ENCODE assay signal across 15 cellular contexts in genomic region chr1:16326833-16327404, GRCh38. TPM values are rescaled to one million over a fixed set of nuclear protein-coding genes. Genes with fewer than 3 reads are reported as not detected.
DNase-seq lines count a peak whose midpoint lies in the region; ATAC-seq, FAIRE-seq and TF ChIP-seq lines count a peak whose summit lies in the region.
"Had no signal": no experiment of that assay in that cellular context is flagged by ENCODE, and none has a peak within 500 bp of the region (broad histone marks: within the 10 kb centered on the region; RNA-seq: fewer than 3 reads in every experiment).

No MANE protein-coding gene starts in this region.

- H3K27ac Mint-ChIP-seq in CD8-positive, alpha-beta T cell, result peak overlapping the region; percentile 56
- no peak overlapping the region for H3K27ac Mint-ChIP-seq in activated CD4-positive, alpha-beta T cell treated with anti-CD3 and anti-CD28 coated beads for 36 hours
- H3K27ac Mint-ChIP-seq: activated T-helper 2 cell treated with anti-CD3 and anti-CD28 coated beads, Interferon-gamma antibody, Interleukin-2, Interleukin-4, amounts not matched to agents 10 μg/mL and 5 μg/mL and 100 μg/mL, durations not matched to agents 14 hours and 24 hours and 36 hours had no signal

- no peaks in the 10 kb centered on the region for H3K27me3 Mint-ChIP-seq in CD8-positive, alpha-beta T cell (ENCODE audit: low read depth)
- H3K27me3 Mint-ChIP-seq in activated CD4-positive, alpha-beta T cell treated with anti-CD3 and anti-CD28 coated beads for 36 hours, result no peaks in the 10 kb centered on the region

- intact Hi-C loops in CD8-positive, alpha-beta T cell (cut with DNase I, micrococcal nuclease), result no loop called here
- intact Hi-C loops in Panc1 (cut with micrococcal nuclease; ENCODE audit: unreplicated experiment) (no loop called here), esophagus muscularis mucosa (cut with DNase I) (no loop called here)
- intact Hi-C loops in activated CD4-positive, alpha-beta T cell treated with anti-CD3 and anti-CD28 coated beads for 36 hours (cut with DNase I, micrococcal nuclease), result no loop called here

- no peak overlapping the region for H3K27ac ChIP-seq in CD8-positive, alpha-beta T cell (ENCODE audit: low read depth, low read length)
- no peak overlapping the region for H3K27ac ChIP-seq in Panc1 (ENCODE audit: low read length)
- no peak overlapping the region for H3K27ac ChIP-seq in esophagus muscularis mucosa (replicated peaks in 1 of 4)

- WGBS in esophagus muscularis mucosa, result 87% methylated on average over 5 of the region's 5 CpGs

- H3K4me3 Mint-ChIP-seq in CD8-positive, alpha-beta T cell, result no peak overlapping the region
- H3K4me3 Mint-ChIP-seq in activated CD4-positive, alpha-beta T cell treated with anti-CD3 and anti-CD28 coated beads for 36 hours, result no peak overlapping the region

- no peaks in the 10 kb centered on the region for H3K9me3 Mint-ChIP-seq in CD8-positive, alpha-beta T cell
- H3K9me3 Mint-ChIP-seq in activated CD4-positive, alpha-beta T cell treated with anti-CD3 and anti-CD28 coated beads for 36 hours (ENCODE audit: low read depth), result no peaks in the 10 kb centered on the region
- H3K9me3 Mint-ChIP-seq: activated T-helper 2 cell treated with anti-CD3 and anti-CD28 coated beads, Interferon-gamma antibody, Interleukin-2, Interleukin-4, amounts not matched to agents 10 μg/mL and 5 μg/mL and 100 μg/mL, durations not matched to agents 14 hours and 24 hours and 36 hours had no signal

- peak; percentile 51 for FAIRE-seq in GM12891 (lab: Jason Lieb, UNC)
- FAIRE-seq: urothelium cell line had no signal

- no peaks in the 10 kb centered on the region for H3K36me3 ChIP-seq in CD8-positive, alpha-beta T cell (ENCODE audit: insufficient read depth, low read length)
- H3K36me3 ChIP-seq in Panc1 (ENCODE audit: control insufficient read depth, insufficient read depth, low read length) (no peaks in the 10 kb centered on the region), esophagus muscularis mucosa (peaks cover 0 to 8% (median 3%) of the 10 kb centered on the region in 4 donors)

- POLR2A ChIA-PET in CD8-positive, alpha-beta T cell (lab: Charles Lee), result no interaction called here
- POLR2A ChIA-PET in Panc1 (lab: Charles Lee), result interaction anchor here (0.6 kb wide), 1 partner anchor 10 kb away, joined by 3 read pairs; no protein-coding TSS in a partner anchor
- POLR2A ChIA-PET in activated CD4-positive, alpha-beta T cell treated with anti-CD3 and anti-CD28 coated beads for 36 hours (lab: Charles Lee), result interaction anchor here (0.8 kb wide), 1 partner anchor 32 kb away, joined by 3 read pairs; no protein-coding TSS in a partner anchor

- peaks cover 25% of the 10 kb centered on the region for H3K4me1 Mint-ChIP-seq in CD8-positive, alpha-beta T cell (ENCODE audit: low read depth)
- H3K4me1 Mint-ChIP-seq in activated CD4-positive, alpha-beta T cell treated with anti-CD3 and anti-CD28 coated beads for 36 hours, result peaks cover 5% of the 10 kb centered on the region

- BruUV-seq in Panc1 (replicated peaks; lab: Mats Ljungman, UMichigan), result TSS peak; percentile 25

- no peaks in the 10 kb centered on the region for H3K27me3 ChIP-seq in CD8-positive, alpha-beta T cell (ENCODE audit: insufficient read depth, low read length)
- H3K27me3 ChIP-seq in Panc1 (ENCODE audit: control insufficient read depth, insufficient read depth, low read length) (no peaks in the 10 kb centered on the region), esophagus muscularis mucosa (no peaks in the 10 kb centered on the region)

- in situ Hi-C loops in Panc1 (cut with HindIII; ENCODE audit: low pct_unique_long_range_greater_than_20kb, low sequenced_read_pairs), result no loop called here

- no peaks in the 10 kb centered on the region for H3K9me3 ChIP-seq in CD8-positive, alpha-beta T cell (ENCODE audit: low read length)
- H3K9me3 ChIP-seq in Panc1 (ENCODE audit: control insufficient read depth, insufficient read depth, low read depth, low read length) (no peaks in the 10 kb centered on the region), esophagus muscularis mucosa (no peaks in the 10 kb centered on the region)

- DNase-seq in CD8-positive, alpha-beta T cell, result no peak
- DNase-seq in GM12891 (ENCODE audit: insufficient read length, low spot score) (no peak), Panc1 (ENCODE audit: low read depth, low spot score) (no peak), kidney tubule cell (ENCODE audit: low spot score) (peak; percentile 13), NCI-H2081 (lab: John Stamatoyannopoulos, UW) (no peak), esophagus muscularis mucosa (ENCODE audit: extremely low spot score) (no peak)
- no peak for DNase-seq in activated CD4-positive, alpha-beta T cell treated with anti-CD3 and anti-CD28 coated beads for 36 hours
- DNase-seq: amygdala; cerebellar nuclear complex; effector memory CD4-positive, alpha-beta T cell; Right ventricle myocardium superior; stimulated activated CD4-positive, alpha-beta T cell treated with anti-CD3 and anti-CD28 coated beads, Interleukin-1b, Interleukin-23, amount 100 ng/mL, for 48 hours; T-helper 1 cell had no signal

- no peak for ATAC-seq in CD8-positive, alpha-beta T cell
- ATAC-seq in Panc1, result no peak
- ATAC-seq in activated CD4-positive, alpha-beta T cell treated with anti-CD3 and anti-CD28 coated beads for 36 hours, result no peak

- TF ChIP-seq POLR2A in GM12891 (IDR thresholded peaks at IDR 0.05; ENCODE audit: low read depth, low read length) (no peak), esophagus muscularis mucosa (IDR thresholded peaks at IDR 0.05; ENCODE audit: low read depth) (no peak)

- CTCF ChIA-PET in CD8-positive, alpha-beta T cell (lab: Charles Lee), result interaction anchor here (1.4 kb wide), 1 partner anchor 26 kb away, joined by 3 read pairs; no protein-coding TSS in a partner anchor
- CTCF ChIA-PET in Panc1 (lab: Charles Lee), result no interaction called here
- CTCF ChIA-PET in activated CD4-positive, alpha-beta T cell treated with anti-CD3 and anti-CD28 coated beads for 36 hours (lab: Charles Lee), result no interaction called here

- no peak for TF ChIP-seq CTCF in CD8-positive, alpha-beta T cell (IDR thresholded peaks at IDR 0.05)
- TF ChIP-seq CTCF in Panc1 (IDR thresholded peaks at IDR 0.05) (no peak), esophagus muscularis mucosa (IDR thresholded peaks at IDR 0.05) (no peak)

- no peaks in the 10 kb centered on the region for H3K4me1 ChIP-seq in CD8-positive, alpha-beta T cell (ENCODE audit: insufficient read depth, low read length)
- H3K4me1 ChIP-seq in Panc1 (ENCODE audit: control insufficient read depth, insufficient read depth, low read length) (peaks cover 3% of the 10 kb centered on the region; the same call in 1 of the 2 replicates), esophagus muscularis mucosa (peaks cover 10 to 47% (median 30%) of the 10 kb centered on the region in 4 donors)

- H3K36me3 Mint-ChIP-seq in CD8-positive, alpha-beta T cell, result peaks cover 21% of the 10 kb centered on the region
- H3K36me3 Mint-ChIP-seq in activated CD4-positive, alpha-beta T cell treated with anti-CD3 and anti-CD28 coated beads for 36 hours (ENCODE audit: low read depth), result peaks cover 5% of the 10 kb centered on the region

- no peak for TF ChIP-seq EP300 in esophagus muscularis mucosa (IDR thresholded peaks at IDR 0.05)

- H3K4me3 ChIP-seq in CD8-positive, alpha-beta T cell (ENCODE audit: low read depth, low read length), result no peak overlapping the region
- no peak overlapping the region for H3K4me3 ChIP-seq in Panc1 (ENCODE audit: low read depth in 2 of 2, low read length in 2 of 2)
- H3K4me3 ChIP-seq in esophagus muscularis mucosa, result no peak overlapping the region

TF ChIP-seq in GM12891, 5 proteins besides CTCF, POLR2A, EP300 and RAD21:
- TF ChIP-seq POLR2AphosphoS5 (IDR thresholded peaks at IDR 0.05; ENCODE audit: low read depth, low read length) (no peak), PAX5 (IDR thresholded peaks at IDR 0.05; ENCODE audit: insufficient read depth, low read length, severe bottlenecking) (no peak), SPI1 (IDR thresholded peaks at IDR 0.05; ENCODE audit: low read depth, low read length) (no peak), TAF1 (IDR thresholded peaks at IDR 0.05; ENCODE audit: low read depth, low read length) (no peak), POU2F2 (IDR thresholded peaks at IDR 0.05; ENCODE audit: low read depth, low read length) (no peak)

RNA-seq across cellular contexts. Expression of gene FBXO42, which starts 25.4 kb away (rescaled TPM):
- 10 to 100 TPM; 18.0 to 18.2 TPM for total RNA-seq in CD8-positive, alpha-beta T cell
- polyA plus RNA-seq in GM12891 (2012; ENCODE audit: low read depth, missing spikeins), result 12.0 TPM
- total RNA-seq in Panc1 (2021; ENCODE audit: unreplicated experiment) (25.7 TPM), esophagus muscularis mucosa (10 to 100 TPM; 22.0 to 52.6 (median 35.3) TPM)
- 14.2 TPM for polyA plus RNA-seq in Panc1 (2012; ENCODE audit: insufficient read length)
- total RNA-seq in activated CD4-positive, alpha-beta T cell treated with anti-CD3 and anti-CD28 coated beads for 36 hours, result 10 to 100 TPM; 14.3 to 18.1 TPM

RNA-seq across cellular contexts. Expression of gene SZRD1, which starts 40.1 kb away (rescaled TPM):
- total RNA-seq in CD8-positive, alpha-beta T cell, result 100 to 1,000 TPM; 133 to 136 TPM
- 102 TPM for polyA plus RNA-seq in GM12891 (2012; ENCODE audit: low read depth, missing spikeins)
- total RNA-seq in Panc1 (2021; ENCODE audit: unreplicated experiment) (175 TPM), esophagus muscularis mucosa (100 to 1,000 TPM in 2 of 4 donors, 10 to 100 TPM in 2; 70.2 to 110 (median 98.3) TPM)
- 176 TPM for polyA plus RNA-seq in Panc1 (2012; ENCODE audit: insufficient read length)
- 100 to 1,000 TPM; 184 to 238 TPM for total RNA-seq in activated CD4-positive, alpha-beta T cell treated with anti-CD3 and anti-CD28 coated beads for 36 hours
